12 cellular contexts compared by ENCODE assay signal in genomic region chr2:85794491-85795121, GRCh38. TPM values are rescaled to one million over a fixed set of nuclear protein-coding genes. Genes with fewer than 3 reads are reported as not detected.
DNase-seq lines count a peak whose midpoint lies in the region; ATAC-seq and TF ChIP-seq lines count a peak whose summit lies in the region.
"Had no signal": no experiment of that assay in that cellular context is flagged by ENCODE, and none has a peak within 500 bp of the region (broad histone marks: within the 10 kb centered on the region; RNA-seq: fewer than 3 reads in every experiment).

No MANE protein-coding gene starts in this region.

- 59 to 78% (median 66%) methylated on average over 4 to 14 of the region's 14 CpGs for WGBS in stomach, 5 donors

- H3K4me1 ChIP-seq in stomach = peaks cover 40 to 67% (median 57%) of the 10 kb centered on the region in 4 donors
- H3K4me1 ChIP-seq in foreskin keratinocyte = peaks cover 7% of the 10 kb centered on the region

- TF ChIP-seq POLR2A in stomach (IDR thresholded peaks at IDR 0.05) = no peak

- no peaks in the 10 kb centered on the region for H3K27me3 ChIP-seq in layer of hippocampus (ENCODE audit: control insufficient read depth, insufficient read depth, low read length)
- H3K27me3 ChIP-seq in stomach = peaks cover 0 to 7% (median 0%) of the 10 kb centered on the region in 3 donors
- H3K27me3 ChIP-seq in foreskin keratinocyte = peaks cover 42% of the 10 kb centered on the region

- H3K4me3 ChIP-seq in stomach = no peak overlapping the region

- no peak for TF ChIP-seq CTCF in stomach (IDR thresholded peaks at IDR 0.05)
- no peak for TF ChIP-seq CTCF in foreskin keratinocyte (conservative IDR thresholded peaks at IDR 0.05)

- H3K27ac ChIP-seq in layer of hippocampus (ENCODE audit: low read depth, low read length) (peak overlapping the region; percentile 92), stomach (peak overlapping the region in 3 of 5 donors; percentile 4 to 71 (median 63)), foreskin keratinocyte (no peak overlapping the region)

- no peaks in the 10 kb centered on the region for H3K9me3 ChIP-seq in stomach

- TF ChIP-seq EP300 in stomach (IDR thresholded peaks at IDR 0.05) = no peak

- ATAC-seq in foreskin keratinocyte (no peak), HG03039 (IDR thresholded peaks at IDR 0.05; ENCODE audit: unreplicated experiment) (no peak), HG02852 (IDR thresholded peaks at IDR 0.05; ENCODE audit: unreplicated experiment) (no peak)
- ATAC-seq: PC-3, T-helper 17 cell had no signal

- H3K36me3 ChIP-seq in stomach = no peaks in the 10 kb centered on the region

- DNase-seq in LHCN-M2 (ENCODE audit: low read depth) = peak; percentile 56
- DNase-seq in anterior cingulate cortex (lab: John Stamatoyannopoulos, UW) = peak in 36 of 58 donors; percentile 14 to 71 (median 35)
- DNase-seq in stomach = no peak
- DNase-seq in foreskin keratinocyte = no peak
- DNase-seq in NCI-H345 treated with DMSO at 0.1 percent for 48 hours (lab: John Stamatoyannopoulos, UW; ENCODE audit: unreplicated experiment) = no peak
- DNase-seq: activated CD4-positive, alpha-beta T cell treated with anti-CD3 and anti-CD28 coated beads, Interleukin-2, amount 10 ng/mL, durations not matched to agents 7 days and 5 days; NCI-H1436 treated with DMSO at 0.1 percent for 48 hours; PC-3; T-helper 17 cell had no signal

- intact Hi-C loops in stomach (cut with DNase I; ENCODE audit: low total_unique reads) = no loop called here

RNA-seq across cellular contexts. Expression of gene ATOH8, which starts 40.8 kb away (rescaled TPM):
- total RNA-seq in LHCN-M2 (2014; rRNA removed) = 129 and 179 TPM in 2 replicates
- 120 TPM for polyA plus RNA-seq in LHCN-M2 (2012)
- total RNA-seq in stomach = 10 to 100 TPM in 2 of 5 donors, 1 to 10 TPM in 3; 2.3 to 23.2 (median 9.7) TPM
- 10 to 100 TPM; 11.3 to 20.0 (median 15.3) TPM for polyA plus RNA-seq in stomach
- not detected in 2 replicates for total RNA-seq in foreskin keratinocyte
- not detected in 2 replicates for polyA plus RNA-seq in foreskin keratinocyte
- total RNA-seq: T-helper 17 cell had no signal

Comparison
In these comparisons a context has a peak if more than half of its experiments do, and no peak if none do; other contexts are left out.
1. DNase-seq: peak in LHCN-M2 (single experiment) and anterior cingulate cortex (36 of 58); none in stomach (single experiment), foreskin keratinocyte (0 of 2) and NCI-H345 treated with DMSO at 0.1 percent for 48 hours (single experiment).